Comparison of ENCODE assay signal across 1 cellular context in the genomic region with DNA sequence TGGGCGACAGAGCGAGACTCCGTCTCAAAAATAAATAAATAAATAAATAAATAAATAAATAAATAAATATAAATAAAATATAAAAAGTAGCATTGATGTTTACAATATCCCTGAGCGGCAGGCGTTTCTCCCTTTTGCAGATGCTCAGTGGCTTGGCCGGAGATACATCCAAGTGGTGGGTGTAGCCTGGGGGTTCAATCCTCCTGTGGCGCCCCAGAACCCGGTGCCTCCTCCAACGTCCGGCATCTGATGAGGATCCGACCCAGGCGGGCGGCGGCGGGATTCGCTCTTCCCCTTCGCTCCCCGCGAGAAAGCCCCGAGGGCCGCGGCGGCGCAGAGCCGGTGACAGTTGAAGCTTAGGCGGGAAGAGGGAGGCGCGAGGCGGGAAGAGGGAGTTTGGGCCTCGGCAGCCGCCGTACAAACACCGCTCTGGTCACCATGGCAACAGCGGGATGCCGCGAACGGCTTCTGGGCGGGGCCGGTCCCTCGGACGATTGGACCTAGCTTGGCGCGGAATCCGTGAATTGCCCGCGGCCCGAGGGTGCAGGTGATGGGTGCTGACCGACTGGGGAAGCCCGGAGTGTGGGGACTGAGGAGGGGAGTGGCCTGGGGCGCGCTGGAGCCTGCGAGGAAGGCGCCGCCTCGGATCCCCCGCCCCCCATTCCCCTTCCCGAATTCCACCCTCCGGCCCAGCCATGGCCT.
TF ChIP-seq lines count a peak whose summit lies in the region.

No MANE protein-coding gene starts in this region.

TF ChIP-seq in K562, 482 proteins besides CTCF, POLR2A, EP300 and RAD21 (continued from another document and continues in another):
- TF ChIP-seq, protein P1, sequence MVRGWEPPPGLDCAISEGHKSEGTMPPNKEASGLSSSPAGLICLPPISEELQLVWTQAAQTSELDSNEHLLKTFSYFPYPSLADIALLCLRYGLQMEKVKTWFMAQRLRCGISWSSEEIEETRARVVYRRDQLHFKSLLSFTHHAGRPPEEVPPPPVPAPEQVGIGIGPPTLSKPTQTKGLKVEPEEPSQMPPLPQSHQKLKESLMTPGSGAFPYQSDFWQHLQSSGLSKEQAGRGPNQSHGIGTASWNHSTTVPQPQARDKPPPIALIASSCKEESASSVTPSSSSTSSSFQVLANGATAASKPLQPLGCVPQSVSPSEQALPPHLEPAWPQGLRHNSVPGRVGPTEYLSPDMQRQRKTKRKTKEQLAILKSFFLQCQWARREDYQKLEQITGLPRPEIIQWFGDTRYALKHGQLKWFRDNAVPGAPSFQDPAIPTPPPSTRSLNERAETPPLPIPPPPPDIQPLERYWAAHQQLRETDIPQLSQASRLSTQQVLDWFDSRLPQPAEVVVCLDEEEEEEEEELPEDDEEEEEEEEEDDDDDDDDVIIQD (CRISPR knock-in tag; IDR thresholded peaks at IDR 0.05) = no peak
- TF ChIP-seq RBM34 (IDR thresholded peaks at IDR 0.05; ENCODE audit: borderline replicate concordance, insufficient read depth, low read length) (no peak), NCOA4 (IDR thresholded peaks at IDR 0.05; ENCODE audit: partially characterized antibody) (no peak), MEF2A (IDR thresholded peaks at IDR 0.05; ENCODE audit: control insufficient read depth, low read depth, low read length) (no peak), ZNF133 (CRISPR knock-in tag; IDR thresholded peaks at IDR 0.05) (no peak), ZFP30 (CRISPR knock-in tag; IDR thresholded peaks at IDR 0.05; ENCODE audit: borderline replicate concordance) (no peak), NONO (IDR thresholded peaks at IDR 0.05; ENCODE audit: low read depth in 2 of 2, low read length in 1 of 2) (no peak), PTBP1 (IDR thresholded peaks at IDR 0.05; ENCODE audit: low read depth, low read length) (no peak), GTF2F1 (IDR thresholded peaks at IDR 0.05; ENCODE audit: low read depth, low read length) (no peak), BHLHE40 (IDR thresholded peaks at IDR 0.05; ENCODE audit: low read length) (peak; percentile 24; the same call in 1 of the 2 replicates), PHTF2 (CRISPR knock-in tag; IDR thresholded peaks at IDR 0.05) (no peak), ZNF75A (CRISPR knock-in tag; IDR thresholded peaks at IDR 0.05) (no peak), ZNF41 (CRISPR knock-in tag; conservative IDR thresholded peaks at IDR 0.05) (no peak), MITF (IDR thresholded peaks at IDR 0.05) (no peak), ASH1L (IDR thresholded peaks at IDR 0.05; ENCODE audit: borderline replicate concordance, low read depth, partially characterized antibody) (no peak), ZNF311 (CRISPR knock-in tag; IDR thresholded peaks at IDR 0.05) (no peak), ZNF140 (CRISPR knock-in tag; IDR thresholded peaks at IDR 0.05) (no peak), ZNF830 (CRISPR knock-in tag; IDR thresholded peaks at IDR 0.05) (no peak), HEY1 (CRISPR knock-in tag; IDR thresholded peaks at IDR 0.05; ENCODE audit: borderline replicate concordance) (no peak), ARHGAP35 (IDR thresholded peaks at IDR 0.05; ENCODE audit: partially characterized antibody) (no peak), BCLAF1 (IDR thresholded peaks at IDR 0.05; ENCODE audit: borderline replicate concordance in 1 of 2, control insufficient read depth in 1 of 2, low read depth in 2 of 2, low read length in 1 of 2) (no peak), ZNF253 (CRISPR knock-in tag; conservative IDR thresholded peaks at IDR 0.05) (no peak), RNF2 (IDR thresholded peaks at IDR 0.05) (peak; percentile 96), ATF6 (CRISPR knock-in tag; IDR thresholded peaks at IDR 0.05) (peak; percentile 98), BMI1 (IDR thresholded peaks at IDR 0.05; ENCODE audit: low read length) (peak; percentile 92), ZNF511 (CRISPR knock-in tag; IDR thresholded peaks at IDR 0.05) (peak; percentile 98), BRD4 (IDR thresholded peaks at IDR 0.05) (no peak), ZNF347 (CRISPR knock-in tag; IDR thresholded peaks at IDR 0.05; ENCODE audit: low read depth) (no peak), EGR1 (conservative IDR thresholded peaks at IDR 0.05) (no peak), STAG1 (CRISPR knock-in tag; IDR thresholded peaks at IDR 0.05; ENCODE audit: borderline replicate concordance) (no peak), OTX1 (CRISPR knock-in tag; IDR thresholded peaks at IDR 0.05) (no peak), ZNF589 (CRISPR knock-in tag; IDR thresholded peaks at IDR 0.05; ENCODE audit: low read depth) (no peak), SOX6 (IDR thresholded peaks at IDR 0.05) (peak; percentile 56), ZNF79 (CRISPR knock-in tag; IDR thresholded peaks at IDR 0.05; ENCODE audit: low read depth) (no peak), HMGN3 (IDR thresholded peaks at IDR 0.05; ENCODE audit: borderline replicate concordance, extremely low read depth, insufficient read length, low read depth, low read length) (peak; percentile 93), NR3C1 (CRISPR knock-in tag; IDR thresholded peaks at IDR 0.05) (peak; percentile 67; the same call in 1 of the 2 replicates), FOXJ3 (CRISPR knock-in tag; IDR thresholded peaks at IDR 0.05) (no peak), ZNF586 (CRISPR knock-in tag; conservative IDR thresholded peaks at IDR 0.05) (no peak), CEBPB (tag; IDR thresholded peaks at IDR 0.05) (no peak; the same call in 1 of the 2 replicates), ZNF23 (CRISPR knock-in tag; IDR thresholded peaks at IDR 0.05) (no peak), NEUROD1 (IDR thresholded peaks at IDR 0.05; ENCODE audit: borderline replicate concordance, low read depth, low read length, partially characterized antibody) (peak; percentile 90), ZNF644 (tag; IDR thresholded peaks at IDR 0.05; ENCODE audit: low read depth) (no peak), CBFB (CRISPR knock-in tag; IDR thresholded peaks at IDR 0.05) (no peak), ZNF551 (CRISPR knock-in tag; IDR thresholded peaks at IDR 0.05) (no peak), LCOR (CRISPR knock-in tag; IDR thresholded peaks at IDR 0.05) (peak; percentile 99), HMG20B (CRISPR knock-in tag; IDR thresholded peaks at IDR 0.05) (no peak), WHSC1 (IDR thresholded peaks at IDR 0.05; ENCODE audit: low read length) (no peak)
- TF ChIP-seq, protein P2, sequence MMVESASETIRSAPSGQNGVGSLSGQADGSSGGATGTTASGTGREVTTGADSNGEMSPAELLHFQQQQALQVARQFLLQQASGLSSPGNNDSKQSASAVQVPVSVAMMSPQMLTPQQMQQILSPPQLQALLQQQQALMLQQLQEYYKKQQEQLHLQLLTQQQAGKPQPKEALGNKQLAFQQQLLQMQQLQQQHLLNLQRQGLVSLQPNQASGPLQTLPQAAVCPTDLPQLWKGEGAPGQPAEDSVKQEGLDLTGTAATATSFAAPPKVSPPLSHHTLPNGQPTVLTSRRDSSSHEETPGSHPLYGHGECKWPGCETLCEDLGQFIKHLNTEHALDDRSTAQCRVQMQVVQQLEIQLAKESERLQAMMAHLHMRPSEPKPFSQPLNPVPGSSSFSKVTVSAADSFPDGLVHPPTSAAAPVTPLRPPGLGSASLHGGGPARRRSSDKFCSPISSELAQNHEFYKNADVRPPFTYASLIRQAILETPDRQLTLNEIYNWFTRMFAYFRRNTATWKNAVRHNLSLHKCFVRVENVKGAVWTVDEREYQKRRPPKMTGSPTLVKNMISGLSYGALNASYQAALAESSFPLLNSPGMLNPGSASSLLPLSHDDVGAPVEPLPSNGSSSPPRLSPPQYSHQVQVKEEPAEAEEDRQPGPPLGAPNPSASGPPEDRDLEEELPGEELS (CRISPR knock-in tag; IDR thresholded peaks at IDR 0.05; ENCODE audit: borderline replicate concordance) = no peak; the same call in 1 of the 2 replicates
- TF ChIP-seq, protein P3, sequence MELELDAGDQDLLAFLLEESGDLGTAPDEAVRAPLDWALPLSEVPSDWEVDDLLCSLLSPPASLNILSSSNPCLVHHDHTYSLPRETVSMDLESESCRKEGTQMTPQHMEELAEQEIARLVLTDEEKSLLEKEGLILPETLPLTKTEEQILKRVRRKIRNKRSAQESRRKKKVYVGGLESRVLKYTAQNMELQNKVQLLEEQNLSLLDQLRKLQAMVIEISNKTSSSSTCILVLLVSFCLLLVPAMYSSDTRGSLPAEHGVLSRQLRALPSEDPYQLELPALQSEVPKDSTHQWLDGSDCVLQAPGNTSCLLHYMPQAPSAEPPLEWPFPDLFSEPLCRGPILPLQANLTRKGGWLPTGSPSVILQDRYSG (tag; conservative IDR thresholded peaks at IDR 0.05; ENCODE audit: low read depth) = no peak
- TF ChIP-seq, protein P4, sequence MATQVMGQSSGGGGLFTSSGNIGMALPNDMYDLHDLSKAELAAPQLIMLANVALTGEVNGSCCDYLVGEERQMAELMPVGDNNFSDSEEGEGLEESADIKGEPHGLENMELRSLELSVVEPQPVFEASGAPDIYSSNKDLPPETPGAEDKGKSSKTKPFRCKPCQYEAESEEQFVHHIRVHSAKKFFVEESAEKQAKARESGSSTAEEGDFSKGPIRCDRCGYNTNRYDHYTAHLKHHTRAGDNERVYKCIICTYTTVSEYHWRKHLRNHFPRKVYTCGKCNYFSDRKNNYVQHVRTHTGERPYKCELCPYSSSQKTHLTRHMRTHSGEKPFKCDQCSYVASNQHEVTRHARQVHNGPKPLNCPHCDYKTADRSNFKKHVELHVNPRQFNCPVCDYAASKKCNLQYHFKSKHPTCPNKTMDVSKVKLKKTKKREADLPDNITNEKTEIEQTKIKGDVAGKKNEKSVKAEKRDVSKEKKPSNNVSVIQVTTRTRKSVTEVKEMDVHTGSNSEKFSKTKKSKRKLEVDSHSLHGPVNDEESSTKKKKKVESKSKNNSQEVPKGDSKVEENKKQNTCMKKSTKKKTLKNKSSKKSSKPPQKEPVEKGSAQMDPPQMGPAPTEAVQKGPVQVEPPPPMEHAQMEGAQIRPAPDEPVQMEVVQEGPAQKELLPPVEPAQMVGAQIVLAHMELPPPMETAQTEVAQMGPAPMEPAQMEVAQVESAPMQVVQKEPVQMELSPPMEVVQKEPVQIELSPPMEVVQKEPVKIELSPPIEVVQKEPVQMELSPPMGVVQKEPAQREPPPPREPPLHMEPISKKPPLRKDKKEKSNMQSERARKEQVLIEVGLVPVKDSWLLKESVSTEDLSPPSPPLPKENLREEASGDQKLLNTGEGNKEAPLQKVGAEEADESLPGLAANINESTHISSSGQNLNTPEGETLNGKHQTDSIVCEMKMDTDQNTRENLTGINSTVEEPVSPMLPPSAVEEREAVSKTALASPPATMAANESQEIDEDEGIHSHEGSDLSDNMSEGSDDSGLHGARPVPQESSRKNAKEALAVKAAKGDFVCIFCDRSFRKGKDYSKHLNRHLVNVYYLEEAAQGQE (CRISPR knock-in tag; IDR thresholded peaks at IDR 0.05; ENCODE audit: low read depth) = peak; percentile 39; the same call in 1 of the 2 replicates
